28 cellular contexts compared by ENCODE assay signal in the genomic region with DNA sequence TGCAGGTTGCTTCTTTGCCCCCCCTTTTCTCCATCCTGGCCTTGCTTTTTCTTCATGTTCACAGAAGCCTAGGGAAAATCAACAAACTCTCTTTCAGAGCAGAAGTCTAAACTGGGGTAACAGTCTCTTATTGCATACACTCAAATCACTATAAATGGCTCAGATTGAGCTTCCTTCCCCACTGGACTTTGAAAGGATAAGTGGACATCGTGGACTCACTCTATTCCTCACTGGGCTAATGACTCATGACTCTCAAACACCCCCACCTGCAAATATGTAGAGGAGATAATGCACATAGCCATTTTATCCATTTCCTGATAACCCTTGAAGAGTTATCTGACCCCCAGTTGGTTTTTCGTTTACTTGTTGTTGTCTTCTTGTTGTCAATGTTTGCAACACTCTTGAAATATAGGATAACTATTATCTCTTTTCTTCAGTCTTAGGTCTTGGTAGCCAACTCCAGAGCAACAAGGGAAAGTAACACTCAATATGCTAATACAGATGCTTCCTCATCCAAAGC.
"Had no signal": no experiment of that assay in that cellular context is flagged by ENCODE, and none has a peak within 500 bp of the region (broad histone marks: within the 10 kb centered on the region; RNA-seq: fewer than 3 reads in every experiment).

No MANE protein-coding gene starts in this region.

- H3K36me3 Mint-ChIP-seq: memory B cell; mesothelial cell of epicardium; naive thymus-derived CD4-positive, alpha-beta T cell; stimulated activated effector memory CD8-positive, alpha-beta T cell treated with anti-CD3 and anti-CD28 coated beads, Interleukin-12 subunit alpha, Interleukin-12 subunit beta, amount 100 ng/mL, for 72 hours had no signal

- DNase-seq: cortex of kidney; effector memory CD8-positive, alpha-beta T cell; erythroblast; esophagus squamous epithelium; foreskin melanocyte; glutamatergic neuron; heart right ventricle; hippocampal formation; left ventricle myocardium superior; naive thymus-derived CD4-positive, alpha-beta T cell; occipital lobe; ovary; posterior cingulate gyrus; psoas muscle; right cardiac atrium; sigmoid colon; stimulated activated CD4-positive, alpha-beta T cell treated with anti-CD3 and anti-CD28 coated beads, Interleukin-2, amount 100 ng/mL, for 24 hours; stimulated activated CD4-positive, alpha-beta T cell treated with anti-CD3 and anti-CD28 coated beads, Interleukin-4, amount 100 ng/mL, for 24 hours; stimulated activated naive CD4-positive, alpha-beta T cell treated with Interleukin-2 at 50 U/mL for 16 hours; stomach; thyroid gland; trophoblast cell had no signal

- ATAC-seq: effector memory CD8-positive, alpha-beta T cell; heart right ventricle; left ventricle myocardium superior; naive thymus-derived CD4-positive, alpha-beta T cell; psoas muscle; right cardiac atrium; stimulated activated effector memory CD8-positive, alpha-beta T cell treated with anti-CD3 and anti-CD28 coated beads, Interleukin-12 subunit alpha, Interleukin-12 subunit beta, amount 100 ng/mL, for 72 hours had no signal

- H3K4me1 Mint-ChIP-seq: memory B cell; naive thymus-derived CD4-positive, alpha-beta T cell; stimulated activated effector memory CD8-positive, alpha-beta T cell treated with anti-CD3 and anti-CD28 coated beads, Interleukin-12 subunit alpha, Interleukin-12 subunit beta, amount 100 ng/mL, for 72 hours had no signal

- H3K9me3 Mint-ChIP-seq: mesothelial cell of epicardium, nephron had no signal

- H3K4me1 ChIP-seq: heart right ventricle, psoas muscle, sigmoid colon, stomach, thyroid gland, vagina had no signal

- H3K36me3 ChIP-seq: esophagus squamous epithelium, heart right ventricle, ovary, sigmoid colon, stomach, thyroid gland, vagina had no signal

- H3K4me3 Mint-ChIP-seq: effector memory CD8-positive, alpha-beta T cell; memory B cell; mesothelial cell of epicardium; naive thymus-derived CD4-positive, alpha-beta T cell; nephron; stimulated activated effector memory CD8-positive, alpha-beta T cell treated with anti-CD3 and anti-CD28 coated beads, Interleukin-12 subunit alpha, Interleukin-12 subunit beta, amount 100 ng/mL, for 72 hours had no signal

- H3K27ac ChIP-seq: esophagus squamous epithelium, heart right ventricle, ovary, psoas muscle, sigmoid colon, stomach, thyroid gland, vagina had no signal

- H3K4me3 ChIP-seq: esophagus squamous epithelium, heart right ventricle, lung, ovary, psoas muscle, sigmoid colon, stomach, thyroid gland, vagina had no signal

- H3K27me3 Mint-ChIP-seq: effector memory CD8-positive, alpha-beta T cell; memory B cell; naive thymus-derived CD4-positive, alpha-beta T cell had no signal

- H3K27me3 ChIP-seq: esophagus squamous epithelium, heart right ventricle, ovary, sigmoid colon, stomach, thyroid gland, vagina had no signal

- H3K9me3 ChIP-seq: esophagus squamous epithelium, heart right ventricle, ovary, psoas muscle, sigmoid colon, stomach, thyroid gland, vagina had no signal

- H3K27ac Mint-ChIP-seq: effector memory CD8-positive, alpha-beta T cell; memory B cell; mesothelial cell of epicardium; naive thymus-derived CD4-positive, alpha-beta T cell; stimulated activated effector memory CD8-positive, alpha-beta T cell treated with anti-CD3 and anti-CD28 coated beads, Interleukin-12 subunit alpha, Interleukin-12 subunit beta, amount 100 ng/mL, for 72 hours had no signal
